ENCODE assay signal across 8 cellular contexts in genomic region chr18:50819027-50819726, GRCh38. TPM values are rescaled to one million over a fixed set of nuclear protein-coding genes. Genes with fewer than 3 reads are reported as not detected.
DNase-seq lines count a peak whose midpoint lies in the region; ATAC-seq and TF ChIP-seq lines count a peak whose summit lies in the region.

No MANE protein-coding gene starts in this region.

- WGBS in heart left ventricle, 4 donors, result 14 to 19% (median 15%) methylated on average over 16 of the region's 16 CpGs

- H3K9me3 Mint-ChIP-seq in activated CD8-positive, alpha-beta memory T cell treated with anti-CD3 and anti-CD28 coated beads, Interleukin-2, amount 10 ng/mL, durations not matched to agents 7 days and 5 days (ENCODE audit: low read depth), result no peaks in the 10 kb centered on the region

- H3K4me3 Mint-ChIP-seq in activated CD8-positive, alpha-beta memory T cell treated with anti-CD3 and anti-CD28 coated beads, Interleukin-2, amount 10 ng/mL, durations not matched to agents 7 days and 5 days, result no peak overlapping the region

- H3K27me3 ChIP-seq in heart left ventricle, result no peaks in the 10 kb centered on the region

- H3K36me3 ChIP-seq in heart left ventricle, result no peaks in the 10 kb centered on the region

- H3K27me3 Mint-ChIP-seq in activated CD8-positive, alpha-beta memory T cell treated with anti-CD3 and anti-CD28 coated beads, Interleukin-2, amount 10 ng/mL, durations not matched to agents 7 days and 5 days, result peaks cover 22% of the 10 kb centered on the region

- H3K9me3 ChIP-seq in heart left ventricle, result no peaks in the 10 kb centered on the region

- peak overlapping the region in 8 of 12 donors; percentile 7 to 60 (median 47) for H3K27ac ChIP-seq in heart left ventricle

- ATAC-seq in activated CD8-positive, alpha-beta memory T cell treated with anti-CD3 and anti-CD28 coated beads, Interleukin-2, amount 10 ng/mL, durations not matched to agents 7 days and 5 days, result peak; percentile 11
- ATAC-seq in SK-N-SH treated with all-trans-retinoic acid at 6 μM for 48 hours (peak; percentile 65), heart left ventricle (peak; percentile 41 to 72 (median 54)), HG03139 (IDR thresholded peaks at IDR 0.05; ENCODE audit: unreplicated experiment) (no peak)

- no peaks in the 10 kb centered on the region for H3K36me3 Mint-ChIP-seq in activated CD8-positive, alpha-beta memory T cell treated with anti-CD3 and anti-CD28 coated beads, Interleukin-2, amount 10 ng/mL, durations not matched to agents 7 days and 5 days

- H3K4me3 ChIP-seq in heart left ventricle, result peak overlapping the region in 11 of 12 donors; percentile 21 to 60 (median 43)

- H3K4me1 Mint-ChIP-seq in activated CD8-positive, alpha-beta memory T cell treated with anti-CD3 and anti-CD28 coated beads, Interleukin-2, amount 10 ng/mL, durations not matched to agents 7 days and 5 days, result no peaks in the 10 kb centered on the region

- no peak for DNase-seq in activated CD8-positive, alpha-beta memory T cell treated with anti-CD3 and anti-CD28 coated beads, Interleukin-2, amount 10 ng/mL, durations not matched to agents 7 days and 5 days
- DNase-seq in activated CD8-positive, alpha-beta memory T cell treated with anti-CD3 and anti-CD28 coated beads, Interleukin-2, amount 50 U/mL, for 4 hours, result no peak
- DNase-seq in heart left ventricle (peak; percentile 9 to 65 (median 41)), posterior cingulate gyrus (peak in 7 of 10 donors; percentile 25 to 76 (median 39)), SKM-1 treated with dmso at 0.1 percent for 144 hours (lab: John Stamatoyannopoulos, UW; ENCODE audit: unreplicated experiment) (no peak)
- no peak for DNase-seq in central memory CD4-positive, alpha-beta T cell

- intact Hi-C loops in heart left ventricle (cut with DNase I), result loop anchor here in 2 of 10 donors (2.0 to 5.0 kb wide), 2 partner anchors 232 to 233 kb away; no protein-coding TSS in a partner anchor
- intact Hi-C loops in posterior cingulate gyrus (cut with DNase I), result no loop called here

- peaks cover 0 to 28% (median 12%) of the 10 kb centered on the region in 12 donors for H3K4me1 ChIP-seq in heart left ventricle

- no peak overlapping the region for H3K27ac Mint-ChIP-seq in activated CD8-positive, alpha-beta memory T cell treated with anti-CD3 and anti-CD28 coated beads, Interleukin-2, amount 10 ng/mL, durations not matched to agents 7 days and 5 days

- TF ChIP-seq POLR2A in heart left ventricle (IDR thresholded peaks at IDR 0.05), result no peak

- peak in 1 of 12 donors; percentile 32 for TF ChIP-seq CTCF in heart left ventricle (IDR thresholded peaks at IDR 0.05)

- CTCF ChIA-PET in activated CD8-positive, alpha-beta memory T cell treated with anti-CD3 and anti-CD28 coated beads, Interleukin-2, amount 10 ng/mL, durations not matched to agents 7 days and 5 days (lab: Charles Lee), result interaction anchor here (0.8 to 3.0 kb wide), 9 partner anchors 9 to 292 kb away, joined by 3 to 20 read pairs (median 4); partner anchors contain the start of gene ELAC1

TF ChIP-seq in SK-N-SH treated with all-trans-retinoic acid at 6 μM for 48 hours, 23 proteins besides CTCF, POLR2A, EP300 and RAD21:
- TF ChIP-seq RARB (CRISPR knock-in tag; IDR thresholded peaks at IDR 0.05) (no peak), PATZ1 (CRISPR knock-in tag; IDR thresholded peaks at IDR 0.05; ENCODE audit: borderline replicate concordance) (no peak), BACH2 (CRISPR knock-in tag; IDR thresholded peaks at IDR 0.05; ENCODE audit: borderline replicate concordance) (no peak), ESRRG (CRISPR knock-in tag; IDR thresholded peaks at IDR 0.05) (no peak), ZNF565 (CRISPR knock-in tag; conservative IDR thresholded peaks at IDR 0.05; ENCODE audit: low read depth) (no peak), PPARA (CRISPR knock-in tag; IDR thresholded peaks at IDR 0.05; ENCODE audit: borderline replicate concordance) (no peak)

RNA-seq across cellular contexts. Expression of gene MRO, which starts 0.6 kb away (rescaled TPM):
- total RNA-seq in activated CD8-positive, alpha-beta memory T cell treated with anti-CD3 and anti-CD28 coated beads, Interleukin-2, amount 10 ng/mL, durations not matched to agents 7 days and 5 days, result not detected
- total RNA-seq in heart left ventricle, result 1 to 10 TPM in 7 of 9 donors, under 1 TPM in 2; 0.42 to 6.9 (median 3.7) TPM
- polyA plus RNA-seq in heart left ventricle, result 1 to 10 TPM in 1 of 2 donors, under 1 TPM in 1; 0.19 to 1.6 TPM

RNA-seq across cellular contexts. Expression of gene ME2, which starts 59.7 kb away (rescaled TPM):
- 10 to 100 TPM; 77.2 to 86.9 TPM for total RNA-seq in activated CD8-positive, alpha-beta memory T cell treated with anti-CD3 and anti-CD28 coated beads, Interleukin-2, amount 10 ng/mL, durations not matched to agents 7 days and 5 days
- 10 to 100 TPM; 53.0 to 91.3 (median 84.0) TPM for total RNA-seq in heart left ventricle
- polyA plus RNA-seq in heart left ventricle, result 10 to 100 TPM; 24.5 to 40.6 TPM

Comparison
In these comparisons a context has a peak if more than half of its experiments do, and no peak if none do; other contexts are left out.
1. DNase-seq: peak in heart left ventricle (5 of 5) and posterior cingulate gyrus (7 of 10); none in activated CD8-positive, alpha-beta memory T cell treated with anti-CD3 and anti-CD28 coated beads, Interleukin-2, amount 10 ng/mL, durations not matched to agents 7 days and 5 days (single experiment), activated CD8-positive, alpha-beta memory T cell treated with anti-CD3 and anti-CD28 coated beads, Interleukin-2, amount 50 U/mL, for 4 hours (single experiment), SKM-1 treated with dmso at 0.1 percent for 144 hours (single experiment) and central memory CD4-positive, alpha-beta T cell (single experiment).